18 cellular contexts compared by ENCODE assay signal in genomic region chr7:49776994-49777393, GRCh38. TPM values are rescaled to one million over a fixed set of nuclear protein-coding genes. Genes with fewer than 3 reads are reported as not detected.
DNase-seq lines count a peak whose midpoint lies in the region; ATAC-seq and TF ChIP-seq lines count a peak whose summit lies in the region.
"Had no signal": no experiment of that assay in that cellular context is flagged by ENCODE, and none has a peak within 500 bp of the region (broad histone marks: within the 10 kb centered on the region; RNA-seq: fewer than 3 reads in every experiment).

No MANE protein-coding gene starts in this region.

- H3K36me3 Mint-ChIP-seq in chondrocyte (ENCODE audit: low read depth) = no peaks in the 10 kb centered on the region
- no peaks in the 10 kb centered on the region for H3K36me3 Mint-ChIP-seq in neural progenitor cell
- H3K36me3 Mint-ChIP-seq in activated naive CD4-positive, alpha-beta T cell treated with anti-CD3 and anti-CD28 coated beads, Interleukin-2, amount 10 ng/mL, durations not matched to agents 7 days and 5 days = peaks cover 3% of the 10 kb centered on the region

- H3K4me1 ChIP-seq in neural progenitor cell = peaks cover 17% of the 10 kb centered on the region
- H3K4me1 ChIP-seq: A549 had no signal

- H4K20me1 ChIP-seq in neural progenitor cell (ENCODE audit: low read depth) = peaks cover 21% of the 10 kb centered on the region

- no peak overlapping the region for H3K4me2 ChIP-seq in neural progenitor cell
- H3K4me2 ChIP-seq: A549, PC-9 had no signal

- no peak overlapping the region for H3K4me3 Mint-ChIP-seq in chondrocyte (ENCODE audit: unreplicated experiment)
- no peak overlapping the region for H3K4me3 Mint-ChIP-seq in neural progenitor cell
- no peak overlapping the region for H3K4me3 Mint-ChIP-seq in activated naive CD4-positive, alpha-beta T cell treated with anti-CD3 and anti-CD28 coated beads, Interleukin-2, amount 10 ng/mL, durations not matched to agents 7 days and 5 days
- H3K4me3 Mint-ChIP-seq: activated CD8-positive, alpha-beta memory T cell treated with anti-CD3 and anti-CD28 coated beads, Interleukin-2, amount 10 ng/mL, durations not matched to agents 7 days and 5 days; T-helper 2 cell treated with Interferon-gamma antibody and Interleukin-4, amounts not matched to agents 5 μg/mL and 100 μg/mL, for 36 hours had no signal

- no peaks in the 10 kb centered on the region for H3K36me3 ChIP-seq in neural progenitor cell
- H3K36me3 ChIP-seq: sigmoid colon, suprapubic skin had no signal

- H3K9ac ChIP-seq in neural progenitor cell = no peak overlapping the region

- H3F3A ChIP-seq in neural progenitor cell (ENCODE audit: low read depth) = peaks cover 14% of the 10 kb centered on the region

- CTCF ChIA-PET in activated naive CD4-positive, alpha-beta T cell treated with anti-CD3 and anti-CD28 coated beads, Interleukin-2, amount 10 ng/mL, durations not matched to agents 7 days and 5 days (lab: Charles Lee) = interaction anchor here (0.6 kb wide), 1 partner anchor 839 kb away, joined by 3 read pairs; no protein-coding TSS in a partner anchor

- TF ChIP-seq CTCF in NB4 (IDR thresholded peaks at IDR 0.05; ENCODE audit: low read depth, low read length) (peak; percentile 40), chondrocyte (IDR thresholded peaks at IDR 0.05) (peak; percentile 16), neural progenitor cell (IDR thresholded peaks at IDR 0.05) (peak; percentile 77)

- H3K9me3 Mint-ChIP-seq in chondrocyte (ENCODE audit: low read depth) = no peaks in the 10 kb centered on the region
- H3K9me3 Mint-ChIP-seq in neural progenitor cell = peaks cover 2% of the 10 kb centered on the region
- H3K9me3 Mint-ChIP-seq in activated naive CD4-positive, alpha-beta T cell treated with anti-CD3 and anti-CD28 coated beads, Interleukin-2, amount 10 ng/mL, durations not matched to agents 7 days and 5 days = no peaks in the 10 kb centered on the region
- H3K9me3 Mint-ChIP-seq: T-helper 2 cell treated with Interferon-gamma antibody and Interleukin-4, amounts not matched to agents 5 μg/mL and 100 μg/mL, for 36 hours had no signal

- peaks cover 51% of the 10 kb centered on the region for H3K27me3 ChIP-seq in neural progenitor cell

- no peak overlapping the region for H3K27ac Mint-ChIP-seq in chondrocyte (ENCODE audit: unreplicated experiment)
- H3K27ac Mint-ChIP-seq in neural progenitor cell = no peak overlapping the region
- no peak overlapping the region for H3K27ac Mint-ChIP-seq in activated naive CD4-positive, alpha-beta T cell treated with anti-CD3 and anti-CD28 coated beads, Interleukin-2, amount 10 ng/mL, durations not matched to agents 7 days and 5 days
- H3K27ac Mint-ChIP-seq: activated CD8-positive, alpha-beta memory T cell treated with anti-CD3 and anti-CD28 coated beads, Interleukin-2, amount 10 ng/mL, durations not matched to agents 7 days and 5 days; T-helper 2 cell treated with Interferon-gamma antibody and Interleukin-4, amounts not matched to agents 5 μg/mL and 100 μg/mL, for 36 hours had no signal

- H3K4me3 ChIP-seq in NB4 (ENCODE audit: low read depth, low read length) (no peak overlapping the region), neural progenitor cell (no peak overlapping the region)
- H3K4me3 ChIP-seq: A549, mucosa of descending colon, PC-9, sigmoid colon, suprapubic skin had no signal

- no peak for TF ChIP-seq POLR2A in NB4 (IDR thresholded peaks at IDR 0.05; ENCODE audit: extremely low read depth, insufficient read length)

- H3K9me3 ChIP-seq in neural progenitor cell (ENCODE audit: low read depth) = no peaks in the 10 kb centered on the region
- H3K9me3 ChIP-seq: mucosa of descending colon, sigmoid colon, suprapubic skin had no signal

- DNase-seq in NCI-H82 (lab: John Stamatoyannopoulos, UW) (peak; percentile 69), NCI-H82 treated with DMSO at 0.1 percent for 48 hours (lab: John Stamatoyannopoulos, UW; ENCODE audit: unreplicated experiment) (no peak), NB4 (ENCODE audit: low read depth) (no peak), chondrocyte (ENCODE audit: low spot score) (no peak), neural progenitor cell (ENCODE audit: low spot score) (peak; percentile 79), NCI-H2029 (lab: John Stamatoyannopoulos, UW) (no peak)
- DNase-seq in activated naive CD4-positive, alpha-beta T cell treated with anti-CD3 and anti-CD28 coated beads, Interleukin-2, amount 10 ng/mL, durations not matched to agents 7 days and 5 days = no peak
- DNase-seq: activated CD8-positive, alpha-beta memory T cell treated with anti-CD3 and anti-CD28 coated beads, Interleukin-2, amount 10 ng/mL, durations not matched to agents 7 days and 5 days; DMS153; hippocampal formation; NCI-H1417 treated with DMSO at 0.1 percent for 48 hours; PC-9; sigmoid colon had no signal

- no peak for ATAC-seq in activated CD4-positive, CD25-positive, alpha-beta regulatory T cell treated with anti-CD3 and anti-CD28 coated beads, Interleukin-2, amount 50 U/mL, for 24 hours
- ATAC-seq: activated CD8-positive, alpha-beta memory T cell treated with anti-CD3 and anti-CD28 coated beads, Interleukin-2, amount 10 ng/mL, durations not matched to agents 7 days and 5 days; mucosa of descending colon had no signal

- H3K27me3 Mint-ChIP-seq in chondrocyte (ENCODE audit: low read depth) (peaks cover 64% of the 10 kb centered on the region), neural progenitor cell (ENCODE audit: insufficient read depth, low read depth) (peaks cover 37% of the 10 kb centered on the region)
- H3K27me3 Mint-ChIP-seq in activated naive CD4-positive, alpha-beta T cell treated with anti-CD3 and anti-CD28 coated beads, Interleukin-2, amount 10 ng/mL, durations not matched to agents 7 days and 5 days = peaks cover 68% of the 10 kb centered on the region

- H2AFZ ChIP-seq in neural progenitor cell (replicated peaks) = no peak overlapping the region
- H2AFZ ChIP-seq: PC-9 had no signal

- no peaks in the 10 kb centered on the region for H3K79me2 ChIP-seq in neural progenitor cell (ENCODE audit: low read depth)

- H3K4me1 Mint-ChIP-seq in chondrocyte (ENCODE audit: low read depth) (peaks cover 13% of the 10 kb centered on the region), neural progenitor cell (peaks cover 8% of the 10 kb centered on the region)
- peaks cover 8% of the 10 kb centered on the region for H3K4me1 Mint-ChIP-seq in activated naive CD4-positive, alpha-beta T cell treated with anti-CD3 and anti-CD28 coated beads, Interleukin-2, amount 10 ng/mL, durations not matched to agents 7 days and 5 days

- no peak overlapping the region for H3K27ac ChIP-seq in neural progenitor cell
- H3K27ac ChIP-seq: A549, PC-9, sigmoid colon, suprapubic skin had no signal

RNA-seq across cellular contexts. Expression of gene VWC2, which starts 3.6 kb away (rescaled TPM):
- total RNA-seq in chondrocyte (not detected in 3 replicates), neural progenitor cell (ENCODE audit: low replicate concordance) (0.03 TPM in 1 of 2 replicates, not detected in the other)
- total RNA-seq: activated CD8-positive, alpha-beta memory T cell treated with anti-CD3 and anti-CD28 coated beads, Interleukin-2, amount 10 ng/mL, durations not matched to agents 7 days and 5 days; PC-9 had no signal

Comparison
In these comparisons a context has a peak if more than half of its experiments do, and no peak if none do; other contexts are left out.
1. DNase-seq: peak in NCI-H82 (single experiment) and neural progenitor cell (single experiment); none in NCI-H82 treated with DMSO at 0.1 percent for 48 hours (single experiment), NB4 (single experiment), chondrocyte (single experiment), activated naive CD4-positive, alpha-beta T cell treated with anti-CD3 and anti-CD28 coated beads, Interleukin-2, amount 10 ng/mL, durations not matched to agents 7 days and 5 days (single experiment) and NCI-H2029 (single experiment).
2. CTCF ChIP-seq: peak in every context shown above with its lines; median percentile 77 in neural progenitor cell; 40 in NB4; 16 in chondrocyte.